Comparison of ENCODE assay signal across 17 cellular contexts in genomic region chr5:81450940-81451339, GRCh38. TPM values are rescaled to one million over a fixed set of nuclear protein-coding genes. Genes with fewer than 3 reads are reported as not detected.
DNase-seq lines count a peak whose midpoint lies in the region; ATAC-seq and TF ChIP-seq lines count a peak whose summit lies in the region.
"Had no signal": no experiment of that assay in that cellular context is flagged by ENCODE, and none has a peak within 500 bp of the region (broad histone marks: within the 10 kb centered on the region; RNA-seq: fewer than 3 reads in every experiment).

No MANE protein-coding gene starts in this region.

- 33% methylated on average over 2 of the region's 2 CpGs for WGBS in liver
- no CpG with 5 or more reads among the region's 2 CpGs for WGBS in mesenchymal stem cell

- H3K4me1 Mint-ChIP-seq in GM23338: peaks cover 8% of the 10 kb centered on the region; the same call in 2 of the 3 replicates
- H3K4me1 Mint-ChIP-seq: CD4-positive, alpha-beta memory T cell; IgD-negative memory B cell; memory B cell had no signal

- H3K79me2 ChIP-seq in GM23338 (replicated peaks; ENCODE audit: insufficient read depth): no peaks in the 10 kb centered on the region

- H3K9ac ChIP-seq in liver (ENCODE audit: low read depth in 1 of 2, low read length in 2 of 2) (no peak overlapping the region), mesenchymal stem cell (ENCODE audit: low read length) (no peak overlapping the region)

- H3K27me3 Mint-ChIP-seq in GM23338 (ENCODE audit: insufficient read depth, low read depth, poor library complexity): no peaks in the 10 kb centered on the region
- H3K27me3 Mint-ChIP-seq: activated CD8-positive, alpha-beta T cell treated with anti-CD3 and anti-CD28 coated beads for 36 hours; CD4-positive, alpha-beta memory T cell; IgD-negative memory B cell; memory B cell had no signal

- H4K8ac ChIP-seq in mesenchymal stem cell (ENCODE audit: low read length): no peak overlapping the region

- H3K27ac Mint-ChIP-seq in GM23338: peak overlapping the region; percentile 17; the same call in 1 of the 2 replicates
- H3K27ac Mint-ChIP-seq: activated CD8-positive, alpha-beta T cell treated with anti-CD3 and anti-CD28 coated beads for 36 hours; HFFc6; IgD-negative memory B cell; memory B cell had no signal

- intact Hi-C loops in vagina (cut with DNase I): no loop called here

- H3K36me3 Mint-ChIP-seq in GM23338 (ENCODE audit: low read depth): peaks cover 12% of the 10 kb centered on the region; the same call in 2 of the 3 replicates

- no peak overlapping the region for H2BK15ac ChIP-seq in mesenchymal stem cell (ENCODE audit: low read depth, poor library complexity, severe bottlenecking)

- H3K27ac ChIP-seq in GM23338 (ENCODE audit: low read depth) (no peak overlapping the region), liver (ENCODE audit: low read depth in 1 of 2, low read length in 2 of 2) (no peak overlapping the region), vagina (no peak overlapping the region), mesenchymal stem cell (ENCODE audit: low read length, poor library complexity, severe bottlenecking) (no peak overlapping the region)
- H3K27ac ChIP-seq: cardiac muscle cell, SJCRH30 had no signal

- no peak overlapping the region for H2AK5ac ChIP-seq in mesenchymal stem cell (ENCODE audit: low read length, severe bottlenecking)

- peaks cover 4% of the 10 kb centered on the region; the same call in 1 of the 2 replicates for H3K4me1 ChIP-seq in GM23338 (ENCODE audit: insufficient read depth)
- H3K4me1 ChIP-seq in liver (ENCODE audit: control insufficient read depth in 4 of 4, insufficient read depth in 4 of 4, low read length in 3 of 4): peaks cover 0 to 5% (median 0%) of the 10 kb centered on the region in 4 donors
- H3K4me1 ChIP-seq in vagina: no peaks in the 10 kb centered on the region
- no peaks in the 10 kb centered on the region for H3K4me1 ChIP-seq in mesenchymal stem cell (ENCODE audit: control insufficient read depth, insufficient read depth, low read depth, low read length)
- H3K4me1 ChIP-seq: SJCRH30 had no signal

- H2AFZ ChIP-seq in GM23338 (no peak overlapping the region), mesenchymal stem cell (ENCODE audit: low read depth, low read length) (no peak overlapping the region)

- no peak overlapping the region for H2BK5ac ChIP-seq in mesenchymal stem cell (ENCODE audit: low read depth, low read length, poor library complexity, severe bottlenecking)

- TF ChIP-seq POLR2A in vagina (IDR thresholded peaks at IDR 0.05): no peak

- H3K4me3 Mint-ChIP-seq in GM23338: no peak overlapping the region
- H3K4me3 Mint-ChIP-seq: activated CD8-positive, alpha-beta T cell treated with anti-CD3 and anti-CD28 coated beads for 36 hours; CD4-positive, alpha-beta memory T cell; HFFc6; IgD-negative memory B cell; memory B cell had no signal

- H3K14ac ChIP-seq in mesenchymal stem cell (ENCODE audit: low read length in 2 of 2): no peak overlapping the region

- H3K79me1 ChIP-seq in mesenchymal stem cell (replicated peaks; ENCODE audit: low read length, poor library complexity, severe bottlenecking): no peaks in the 10 kb centered on the region

- H4K20me1 ChIP-seq in GM23338 (replicated peaks; ENCODE audit: insufficient read depth): no peaks in the 10 kb centered on the region

- peak; percentile 29 for DNase-seq in GM23338 (ENCODE audit: low spot score)
- peak; percentile 13 for DNase-seq in NCI-H2029 treated with DMSO at 0.1 percent for 48 hours (lab: John Stamatoyannopoulos, UW)
- peak; percentile 42 to 80 for DNase-seq in cardiac fibroblast (ENCODE audit: low read depth in 2 of 2)
- DNase-seq in vagina (ENCODE audit: extremely low spot score in 2 of 2): no peak
- DNase-seq in mesenchymal stem cell: no peak
- DNase-seq: activated CD8-positive, alpha-beta T cell treated with anti-CD3 and anti-CD28 coated beads for 36 hours; activated gamma-delta T cell; CD4-positive, alpha-beta memory T cell; HFFc6; NCI-H526 treated with DMSO at 0.1 percent for 48 hours; SJCRH30; small intestine had no signal

- no peak overlapping the region for H3K4ac ChIP-seq in mesenchymal stem cell (ENCODE audit: low read depth in 1 of 2, low read length in 2 of 2)

- H3K18ac ChIP-seq in mesenchymal stem cell (ENCODE audit: low read depth in 1 of 2, low read length in 2 of 2): no peak overlapping the region

- no peaks in the 10 kb centered on the region for H3K9me2 ChIP-seq in GM23338 (ENCODE audit: insufficient read depth)

- no peak overlapping the region for H4K91ac ChIP-seq in mesenchymal stem cell (ENCODE audit: low read length)

- H3K36me3 ChIP-seq in GM23338 (ENCODE audit: insufficient read depth) (no peaks in the 10 kb centered on the region), liver (ENCODE audit: control insufficient read depth in 4 of 4, insufficient read depth in 3 of 4, low read depth in 1 of 4, low read length in 3 of 4) (peaks cover 0 to 2% (median 0%) of the 10 kb centered on the region in 4 donors), vagina (no peaks in the 10 kb centered on the region), mesenchymal stem cell (ENCODE audit: control insufficient read depth in 1 of 2, insufficient read depth in 2 of 2, low read depth in 1 of 2, low read length in 2 of 2) (peaks cover 0 to 3% of the 10 kb centered on the region in 2 experiments)

- no peaks in the 10 kb centered on the region for H3K9me3 ChIP-seq in liver (ENCODE audit: control insufficient read depth in 4 of 4, low read length in 3 of 4)
- H3K9me3 ChIP-seq in vagina: no peaks in the 10 kb centered on the region
- H3K9me3 ChIP-seq in mesenchymal stem cell (ENCODE audit: control insufficient read depth, low read length): no peaks in the 10 kb centered on the region

- H3F3A ChIP-seq in GM23338 (replicated peaks; ENCODE audit: low read depth): no peaks in the 10 kb centered on the region

- H3K9me3 Mint-ChIP-seq in GM23338: no peaks in the 10 kb centered on the region
- H3K9me3 Mint-ChIP-seq: activated CD8-positive, alpha-beta T cell treated with anti-CD3 and anti-CD28 coated beads for 36 hours; HFFc6; IgD-negative memory B cell; memory B cell had no signal

- H2BK12ac ChIP-seq in mesenchymal stem cell (ENCODE audit: low read length in 2 of 2): no peak overlapping the region

- H2BK120ac ChIP-seq in mesenchymal stem cell (ENCODE audit: low read depth, low read length): no peak overlapping the region

- TF ChIP-seq RAD21 in liver (IDR thresholded peaks at IDR 0.05): no peak

- H3K4me2 ChIP-seq in GM23338 (no peak overlapping the region), mesenchymal stem cell (ENCODE audit: low read length, poor library complexity, severe bottlenecking) (no peak overlapping the region)

- H3K23ac ChIP-seq in mesenchymal stem cell (ENCODE audit: low read length in 2 of 2): no peak overlapping the region

- H3K27me3 ChIP-seq in GM23338 (ENCODE audit: insufficient read depth) (no peaks in the 10 kb centered on the region), liver (ENCODE audit: control insufficient read depth in 4 of 4, insufficient read depth in 4 of 4, low read length in 3 of 4) (no peaks in the 10 kb centered on the region), vagina (no peaks in the 10 kb centered on the region), mesenchymal stem cell (ENCODE audit: control insufficient read depth in 1 of 2, insufficient read depth in 1 of 2, low read length in 2 of 2) (no peaks in the 10 kb centered on the region)
- H3K27me3 ChIP-seq: cardiac muscle cell, SJCRH30 had no signal

- no peak overlapping the region for H3K4me3 ChIP-seq in GM23338
- no peak overlapping the region for H3K4me3 ChIP-seq in cardiac fibroblast (replicated peaks in 1 of 2; ENCODE audit: low read depth in 2 of 2, low read length in 2 of 2)
- H3K4me3 ChIP-seq in liver (ENCODE audit: low read depth in 1 of 3, low read length in 3 of 3): no peak overlapping the region
- no peak overlapping the region for H3K4me3 ChIP-seq in vagina
- no peak overlapping the region for H3K4me3 ChIP-seq in mesenchymal stem cell (ENCODE audit: insufficient read depth in 1 of 2, low read depth in 1 of 2, low read length in 2 of 2)
- H3K4me3 ChIP-seq: cardiac muscle cell, SJCRH30 had no signal

- no peak for ATAC-seq in GM23338
- ATAC-seq in activated CD4-positive, CD25-positive, alpha-beta regulatory T cell treated with anti-CD3 and anti-CD28 coated beads, Interleukin-2, amount 50 U/mL, for 24 hours: no peak
- ATAC-seq: activated CD8-positive, alpha-beta T cell treated with anti-CD3 and anti-CD28 coated beads for 36 hours had no signal

- TF ChIP-seq CTCF in GM23338 (conservative IDR thresholded peaks at IDR 0.05; ENCODE audit: low read depth in 2 of 2): no peak
- TF ChIP-seq CTCF in cardiac fibroblast (IDR thresholded peaks at IDR 0.05; ENCODE audit: low read depth, low read length): no peak
- TF ChIP-seq CTCF in liver (IDR thresholded peaks at IDR 0.05; ENCODE audit: low read depth, low read length, missing input control): no peak
- no peak for TF ChIP-seq CTCF in vagina (IDR thresholded peaks at IDR 0.05)

TF ChIP-seq in GM23338, 12 proteins besides CTCF, POLR2A, EP300 and RAD21 (continues in another document):
- no peak for TF ChIP-seq JUNB (IDR thresholded peaks at IDR 0.05; ENCODE audit: unreplicated experiment)

TF ChIP-seq in liver, 16 proteins besides CTCF, POLR2A, EP300 and RAD21 (continues in another document):
- TF ChIP-seq SP1 (IDR thresholded peaks at IDR 0.05): peak; percentile 16
- TF ChIP-seq HNF4A (conservative IDR thresholded peaks at IDR 0.05): peak in 1 of 2 donors; percentile 16
- no peak for TF ChIP-seq EGR1 (IDR thresholded peaks at IDR 0.05; ENCODE audit: low read depth in 2 of 2)
- TF ChIP-seq FOXA1 (IDR thresholded peaks at IDR 0.05): no peak
- TF ChIP-seq YY1 (IDR thresholded peaks at IDR 0.05): no peak
- TF ChIP-seq HNF4G (IDR thresholded peaks at IDR 0.05): no peak
- TF ChIP-seq TAF1 (conservative IDR thresholded peaks at IDR 0.05): no peak
- no peak for TF ChIP-seq FOXA2 (IDR thresholded peaks at IDR 0.05)

RNA-seq across cellular contexts. Expression of gene ACOT12, which starts 57.0 kb away (rescaled TPM):
- total RNA-seq in GM23338 (2014; rRNA removed; shearing (Covaris generic)): 1.4 TPM in 1 of 2 replicates, not detected in the other
- polyA plus RNA-seq in GM23338 (2016; fragmentation: Nextera tagmentation; extraction: Ambion mirVana): 0.15 and 0.54 TPM in 2 replicates
- 10 to 100 TPM; 16.9 to 76.4 TPM for total RNA-seq in liver
- 10 to 100 TPM; 26.8 to 50.7 TPM for polyA plus RNA-seq in liver
- total RNA-seq in vagina: not detected
- polyA plus RNA-seq in mesenchymal stem cell (2013, experiment 1 of 2): 0.07 TPM
- 0.18 TPM for polyA plus RNA-seq in mesenchymal stem cell (2013, experiment 2 of 2)
- total RNA-seq: activated CD8-positive, alpha-beta T cell treated with anti-CD3 and anti-CD28 coated beads for 36 hours; cardiac muscle cell; HFFc6 had no signal
- polyA plus RNA-seq: cardiac muscle cell; CD4-positive, alpha-beta memory T cell; IgD-negative memory B cell had no signal

Comparison
In these comparisons a context has a peak if more than half of its experiments do, and no peak if none do; other contexts are left out.
1. DNase-seq: peak in GM23338 (single experiment), NCI-H2029 treated with DMSO at 0.1 percent for 48 hours (single experiment) and cardiac fibroblast (2 of 2); none in vagina (0 of 2) and mesenchymal stem cell (single experiment).